Comparison of ENCODE assay signal across 8 cellular contexts in the genomic region with DNA sequence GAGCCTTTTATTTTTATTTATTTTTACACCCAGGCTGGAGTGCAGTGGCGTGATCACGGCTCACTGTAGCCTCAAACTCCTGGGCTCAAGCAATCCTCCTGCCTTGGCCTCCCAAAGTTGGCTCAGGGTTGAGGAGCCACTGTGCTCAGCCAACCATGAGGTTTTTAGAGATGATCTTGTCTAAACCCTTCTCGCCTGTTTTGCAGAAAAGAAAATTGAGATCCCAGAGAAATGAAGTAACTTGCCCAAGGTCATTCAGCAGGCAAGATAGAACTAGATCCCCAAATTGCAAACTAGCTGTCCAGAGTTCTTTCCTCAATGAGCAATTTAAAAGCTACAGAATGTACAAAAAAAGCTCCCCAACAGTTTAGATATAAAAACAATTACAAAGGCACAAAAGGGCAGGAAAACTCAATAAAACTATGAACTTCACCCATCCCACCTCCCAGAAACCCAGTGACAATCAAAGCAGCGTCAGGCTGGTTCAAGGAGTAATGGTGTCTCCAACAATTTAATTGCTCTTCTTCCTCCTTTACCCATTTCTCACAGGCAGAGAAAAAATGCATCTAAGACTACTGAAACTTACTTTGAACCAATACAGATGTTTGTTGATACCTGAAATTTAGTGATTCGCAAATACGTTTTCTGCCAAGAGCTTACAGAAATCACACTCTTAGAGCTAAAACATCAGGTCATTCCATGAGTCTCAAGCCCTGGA. TPM values are rescaled to one million over a fixed set of nuclear protein-coding genes. Genes with fewer than 3 reads are reported as not detected.
A peak's percentile ranks its signal among the peaks of the same experiment; 100 is the strongest.
DNase-seq lines count a peak whose midpoint lies in the region; ATAC-seq and TF ChIP-seq lines count a peak whose summit lies in the region.

No MANE protein-coding gene starts in this region.

- H3K27ac ChIP-seq in HCT116 (ENCODE audit: low read depth, low read length) (peak overlapping the region; percentile 98), right atrium auricular region (peak overlapping the region; percentile 68 to 86)

- no peaks in the 10 kb centered on the region for H3K9me3 Mint-ChIP-seq in activated naive CD4-positive, alpha-beta T cell treated with anti-CD3 and anti-CD28 coated beads, Interleukin-2, amount 50 U/mL, for 72 hours

- H3K36me3 ChIP-seq in HCT116 (ENCODE audit: control insufficient read depth in 1 of 2, insufficient read depth in 2 of 2, low read length in 2 of 2) = peaks cover 0 to 18% of the 10 kb centered on the region in 2 experiments; a peak in 1 of 4 replicates
- no peaks in the 10 kb centered on the region for H3K36me3 ChIP-seq in right atrium auricular region

- peak overlapping the region; percentile 95 for H3K9ac ChIP-seq in HCT116 (ENCODE audit: low read length)

- RAD21 ChIA-PET in HCT116 (lab: Charles Lee; ENCODE audit: low non-redundant PET in 1 of 2, low total read pairs in 2 of 2, uncharacterized antibody in 2 of 2, unreplicated experiment in 2 of 2) = interaction anchor here (0.9 to 2.9 kb wide), 11 partner anchors 12 to 105 kb away, joined by 3 to 40 read pairs (median 7); no protein-coding TSS in a partner anchor

- no peak for TF ChIP-seq POLR2A in HCT116 (IDR thresholded peaks at IDR 0.05; ENCODE audit: borderline replicate concordance, extremely low read depth, insufficient read depth, insufficient read length)

- H3K27me3 ChIP-seq in HCT116 (ENCODE audit: insufficient read depth, low read length) = no peaks in the 10 kb centered on the region
- no peaks in the 10 kb centered on the region for H3K27me3 ChIP-seq in right atrium auricular region

- no peak for TF ChIP-seq CTCF in HCT116 (IDR thresholded peaks at IDR 0.05 in 2 of 3, conservative IDR thresholded peaks at IDR 0.05 in 1 of 3; ENCODE audit: borderline replicate concordance in 1 of 3, insufficient read depth in 1 of 3, low read depth in 2 of 3, low read length in 2 of 3)
- TF ChIP-seq CTCF in right atrium auricular region (IDR thresholded peaks at IDR 0.05) = no peak

- peaks cover 28 to 43% of the 10 kb centered on the region in 2 donors for H3K36me3 Mint-ChIP-seq in activated naive CD4-positive, alpha-beta T cell treated with anti-CD3 and anti-CD28 coated beads, Interleukin-2, amount 50 U/mL, for 72 hours

- POLR2A ChIA-PET in HCT116 (lab: Charles Lee) = interaction anchor here (1.0 to 2.7 kb wide), 14 partner anchors 8 to 104 kb away, joined by 3 to 36 read pairs (median 9); no protein-coding TSS in a partner anchor

- peak overlapping the region; percentile 93 to 99 for H3K27ac Mint-ChIP-seq in activated naive CD4-positive, alpha-beta T cell treated with anti-CD3 and anti-CD28 coated beads, Interleukin-2, amount 50 U/mL, for 72 hours

- peaks cover 59% of the 10 kb centered on the region for H3K79me2 ChIP-seq in HCT116 (ENCODE audit: insufficient read depth, low read length)

- no peaks in the 10 kb centered on the region for H3K9me2 ChIP-seq in HCT116 (ENCODE audit: insufficient read depth)

- BruUV-seq in HCT116 (replicated peaks; lab: Mats Ljungman, UMichigan) = TSS peak; percentile 66

- no peaks in the 10 kb centered on the region for H3K9me3 ChIP-seq in HCT116 (ENCODE audit: control insufficient read depth in 1 of 2, insufficient read depth in 1 of 2, low read depth in 1 of 2, low read length in 2 of 2)
- no peaks in the 10 kb centered on the region for H3K9me3 ChIP-seq in right atrium auricular region

- intact Hi-C loops in HCT116 (cut with micrococcal nuclease) = no loop called here

- CTCF ChIA-PET in HCT116 (lab: Charles Lee) = interaction anchor here (0.6 to 6.1 kb wide), 17 partner anchors 10 to 405 kb away, joined by 3 to 196 read pairs (median 8); no protein-coding TSS in a partner anchor

- H3K4me2 ChIP-seq in HCT116 (ENCODE audit: low read length) = peak overlapping the region; percentile 96

- ATAC-seq in HCT116 (no peak), GM18870 (IDR thresholded peaks at IDR 0.05; ENCODE audit: unreplicated experiment) (no peak)
- no peak for ATAC-seq in activated naive CD4-positive, alpha-beta T cell treated with anti-CD3 and anti-CD28 coated beads, Interleukin-2, amount 50 U/mL, for 72 hours

- H4K20me1 ChIP-seq in HCT116 (ENCODE audit: insufficient read depth) = no peaks in the 10 kb centered on the region

- TF ChIP-seq RAD21 in HCT116 (IDR thresholded peaks at IDR 0.05; ENCODE audit: low read depth) = no peak; the same call in 1 of the 2 replicates

- H2AFZ ChIP-seq in HCT116 (ENCODE audit: low read depth, low read length, poor library complexity, severe bottlenecking) = no peak overlapping the region

- DNase-seq in HCT116 (ENCODE audit: low read depth, low spot score) = no peak
- no peak for DNase-seq in activated naive CD4-positive, alpha-beta T cell treated with anti-CD3 and anti-CD28 coated beads, Interleukin-2, amount 50 U/mL, for 72 hours (ENCODE audit: low spot score in 2 of 2)
- DNase-seq in right atrium auricular region (ENCODE audit: low spot score) = no peak
- no peak for DNase-seq in skeletal muscle cell (ENCODE audit: low read depth)
- no peak for DNase-seq in hepatic stellate cell (ENCODE audit: low spot score)
- DNase-seq in HUDEP-2 (lab: John Stamatoyannopoulos, UW; ENCODE audit: unreplicated experiment in 76 of 76) = no peak
- no peak for DNase-seq in HuH-7 (ENCODE audit: low spot score)

- peaks cover 50 to 67% of the 10 kb centered on the region in 2 experiments for H3K4me1 ChIP-seq in HCT116 (ENCODE audit: control insufficient read depth in 1 of 2, insufficient read depth in 2 of 2, low read length in 2 of 2)
- peaks cover 0 to 9% of the 10 kb centered on the region in 2 donors for H3K4me1 ChIP-seq in right atrium auricular region

- H3K4me3 ChIP-seq in HCT116 (replicated peaks in 1 of 2; ENCODE audit: low read depth in 1 of 2, low read length in 2 of 2) = peak overlapping the region; percentile 57 to 83
- H3K4me3 ChIP-seq in right atrium auricular region = peak overlapping the region; percentile 41 to 52
- H3K4me3 ChIP-seq in skeletal muscle cell (ENCODE audit: low read depth, low read length) = peak overlapping the region; percentile 74

TF ChIP-seq in HCT116, 20 proteins besides CTCF, POLR2A, EP300 and RAD21:
- no peak for TF ChIP-seq SIN3A (IDR thresholded peaks at IDR 0.05; ENCODE audit: low read depth)
- TF ChIP-seq, protein P1, sequence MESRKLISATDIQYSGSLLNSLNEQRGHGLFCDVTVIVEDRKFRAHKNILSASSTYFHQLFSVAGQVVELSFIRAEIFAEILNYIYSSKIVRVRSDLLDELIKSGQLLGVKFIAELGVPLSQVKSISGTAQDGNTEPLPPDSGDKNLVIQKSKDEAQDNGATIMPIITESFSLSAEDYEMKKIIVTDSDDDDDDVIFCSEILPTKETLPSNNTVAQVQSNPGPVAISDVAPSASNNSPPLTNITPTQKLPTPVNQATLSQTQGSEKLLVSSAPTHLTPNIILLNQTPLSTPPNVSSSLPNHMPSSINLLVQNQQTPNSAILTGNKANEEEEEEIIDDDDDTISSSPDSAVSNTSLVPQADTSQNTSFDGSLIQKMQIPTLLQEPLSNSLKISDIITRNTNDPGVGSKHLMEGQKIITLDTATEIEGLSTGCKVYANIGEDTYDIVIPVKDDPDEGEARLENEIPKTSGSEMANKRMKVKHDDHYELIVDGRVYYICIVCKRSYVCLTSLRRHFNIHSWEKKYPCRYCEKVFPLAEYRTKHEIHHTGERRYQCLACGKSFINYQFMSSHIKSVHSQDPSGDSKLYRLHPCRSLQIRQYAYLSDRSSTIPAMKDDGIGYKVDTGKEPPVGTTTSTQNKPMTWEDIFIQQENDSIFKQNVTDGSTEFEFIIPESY (IDR thresholded peaks at IDR 0.05; ENCODE audit: extremely low read depth, insufficient replicate concordance, low read length) = no peak
- no peak for TF ChIP-seq EZH2 (IDR thresholded peaks at IDR 0.05)
- TF ChIP-seq YY1 (IDR thresholded peaks at IDR 0.05; ENCODE audit: extremely low read depth, insufficient replicate concordance, low read depth, low read length) = no peak
- TF ChIP-seq EGR1 (IDR thresholded peaks at IDR 0.05; ENCODE audit: low read depth) = no peak
- TF ChIP-seq FOSL1 (IDR thresholded peaks at IDR 0.05; ENCODE audit: low read depth) = no peak
- TF ChIP-seq ZNF274 (IDR thresholded peaks at IDR 0.05; ENCODE audit: low read depth, low read length) = no peak
- TF ChIP-seq SRF (IDR thresholded peaks at IDR 0.05; ENCODE audit: low read depth) = no peak

RNA-seq across cellular contexts. Expression of a gene that starts 0.8 kb away (rescaled TPM):
- total RNA-seq in HCT116 (2021; ENCODE audit: unreplicated experiment) (250 TPM), right atrium auricular region (10 to 100 TPM; 13.4 to 14.1 TPM)
- 119 and 134 TPM in 2 replicates for polyA plus RNA-seq in HCT116 (2012)
- total RNA-seq in activated naive CD4-positive, alpha-beta T cell treated with anti-CD3 and anti-CD28 coated beads, Interleukin-2, amount 50 U/mL, for 72 hours = 10 to 100 TPM; 55.4 to 65.6 TPM

RNA-seq across cellular contexts. Expression of a gene that starts 15.0 kb away (rescaled TPM):
- 63.7 TPM for total RNA-seq in HCT116 (2021; ENCODE audit: unreplicated experiment)
- 24.8 and 38.0 TPM in 2 replicates for polyA plus RNA-seq in HCT116 (2012)
- 10 to 100 TPM; 61.3 to 85.1 TPM for total RNA-seq in activated naive CD4-positive, alpha-beta T cell treated with anti-CD3 and anti-CD28 coated beads, Interleukin-2, amount 50 U/mL, for 72 hours
- 1 to 10 TPM in 1 of 2 donors, under 1 TPM in 1; 0.24 to 1.8 TPM for total RNA-seq in right atrium auricular region

Comparison
In these comparisons a context has a peak if more than half of its experiments do, and no peak if none do; other contexts are left out.
1. RNA of a gene that starts 15.0 kb away (total RNA-seq): 61.3 to 85.1 TPM in activated naive CD4-positive, alpha-beta T cell treated with anti-CD3 and anti-CD28 coated beads, Interleukin-2, amount 50 U/mL, for 72 hours and 63.7 TPM in HCT116 (single experiment); 0.24 to 1.8 TPM in right atrium auricular region; every median in the first group is over 10 times any median in the second.
2. Peak in every context shown above with its lines, with median percentiles within 50 percentile points of each other: H3K4me3 ChIP-seq.